In genomic region chr14:106764968-106765369, GRCh38 we compare ENCODE assay signal across 8 cellular contexts.
A peak's percentile ranks its signal among the peaks of the same experiment; 100 is the strongest.
DNase-seq lines count a peak whose midpoint lies in the region; ATAC-seq, FAIRE-seq and TF ChIP-seq lines count a peak whose summit lies in the region.
"Not testable (repeated sequence)": the region's sequence is repeated elsewhere in the genome, so short reads cannot be mapped to it uniquely, and the experiment has no call there.

No MANE protein-coding gene starts in this region.

- H3K4me3 Mint-ChIP-seq in Calu3 (ENCODE audit: low read depth, unreplicated experiment); activated T-cell treated with anti-CD3 and anti-CD28 coated beads, Interleukin-2, amount 50 U/mL, for 4 hours: not testable (repeated sequence)

- H3K4me3 ChIP-seq in OCI-LY7 (ENCODE audit: low read depth, low read length, poor library complexity, severe bottlenecking); left lung: not testable (repeated sequence)

- POLR2A ChIA-PET in OCI-LY7 (lab: Charles Lee) = not testable (repeated sequence)

- not testable (repeated sequence) for H3K79me2 ChIP-seq in OCI-LY7 (ENCODE audit: insufficient read depth, low read depth, low read length)

- not testable (repeated sequence) for H3K27me3 Mint-ChIP-seq in Calu3 (ENCODE audit: unreplicated experiment); activated T-cell treated with anti-CD3 and anti-CD28 coated beads, Interleukin-2, amount 50 U/mL, for 4 hours (ENCODE audit: low read depth)

- not testable (repeated sequence) for H3K4me2 ChIP-seq in OCI-LY7 (ENCODE audit: low read length)

- H3K36me3 Mint-ChIP-seq in Calu3 (ENCODE audit: insufficient read depth, unreplicated experiment); activated T-cell treated with anti-CD3 and anti-CD28 coated beads, Interleukin-2, amount 50 U/mL, for 4 hours (ENCODE audit: insufficient read depth): not testable (repeated sequence)

- H2AFZ ChIP-seq in OCI-LY7 (ENCODE audit: low read length) = not testable (repeated sequence)

- ATAC-seq in GM19351 (IDR thresholded peaks at IDR 0.05; ENCODE audit: unreplicated experiment) = peak; percentile 63
- ATAC-seq in HG03175 (IDR thresholded peaks at IDR 0.05; ENCODE audit: unreplicated experiment) = peak; percentile 66
- peak; percentile 88 to 92 for ATAC-seq in activated T-cell treated with anti-CD3 and anti-CD28 coated beads, Interleukin-2, amount 50 U/mL, for 4 hours
- ATAC-seq in left lung = peak; percentile 95
- peak; percentile 71 for ATAC-seq in stimulated activated naive CD8-positive, alpha-beta T cell treated with anti-CD3 and anti-CD28 coated beads, Interleukin-15, Interleukin-2, amounts not matched to agents 100 U/mL and 50 U/mL, for 24 hours

- not testable (repeated sequence) for H3K9me2 ChIP-seq in OCI-LY7 (ENCODE audit: insufficient read depth, low read length)

- intact Hi-C loops in Calu3 (cut with micrococcal nuclease; ENCODE audit: unreplicated experiment); OCI-LY7 (cut with micrococcal nuclease; ENCODE audit: unreplicated experiment); left lung (cut with DNase I): not testable (repeated sequence)

- H3K9me3 Mint-ChIP-seq in Calu3 (ENCODE audit: low read depth, unreplicated experiment); activated T-cell treated with anti-CD3 and anti-CD28 coated beads, Interleukin-2, amount 50 U/mL, for 4 hours: not testable (repeated sequence)

- not testable (repeated sequence) for DNase-seq in Calu3; left lung; stimulated activated naive CD8-positive, alpha-beta T cell treated with anti-CD3 and anti-CD28 coated beads, Interleukin-15, Interleukin-2, amounts not matched to agents 100 U/mL and 50 U/mL, for 24 hours
- DNase-seq in OCI-LY7 (ENCODE audit: low spot score) = peak; percentile 36
- peak; percentile 22 for DNase-seq in activated T-cell treated with anti-CD3 and anti-CD28 coated beads, Interleukin-2, amount 50 U/mL, for 4 hours

- TF ChIP-seq CTCF in Calu3 (IDR thresholded peaks at IDR 0.05; ENCODE audit: unreplicated experiment) (peak; percentile 23), OCI-LY7 (conservative IDR thresholded peaks at IDR 0.05; ENCODE audit: low read length) (peak; percentile 76), left lung (IDR thresholded peaks at IDR 0.05) (peak; percentile 41 to 42)

- not testable (repeated sequence) for BruUV-seq in Calu3 (replicated peaks; lab: Mats Ljungman, UMichigan); OCI-LY7 (replicated peaks; lab: Mats Ljungman, UMichigan)

- H3K36me3 ChIP-seq in OCI-LY7 (ENCODE audit: insufficient read depth, low read length); left lung: not testable (repeated sequence)

- H3K9me3 ChIP-seq in OCI-LY7 (ENCODE audit: low read length); left lung: not testable (repeated sequence)

- H3K4me1 Mint-ChIP-seq in Calu3 (ENCODE audit: low read depth, unreplicated experiment) = not testable (repeated sequence)
- peaks cover 33% of the 10 kb centered on the region for H3K4me1 Mint-ChIP-seq in activated T-cell treated with anti-CD3 and anti-CD28 coated beads, Interleukin-2, amount 50 U/mL, for 4 hours (ENCODE audit: low read depth)

- peak; percentile 91 for FAIRE-seq in endometrium (lab: Jason Lieb, UNC)

- not testable (repeated sequence) for H3K27me3 ChIP-seq in left lung

- CTCF ChIA-PET in Calu3 (lab: Charles Lee); OCI-LY7 (lab: Charles Lee; ENCODE audit: unreplicated experiment): not testable (repeated sequence)

- not testable (repeated sequence) for H4K20me1 ChIP-seq in OCI-LY7 (ENCODE audit: insufficient read depth, low read length)

- peaks cover 55% of the 10 kb centered on the region for H3K4me1 ChIP-seq in OCI-LY7 (ENCODE audit: insufficient read depth, low read length, poor library complexity, severe bottlenecking)
- not testable (repeated sequence) for H3K4me1 ChIP-seq in left lung

- H3K27ac ChIP-seq in OCI-LY7 (ENCODE audit: low read depth, low read length, poor library complexity, severe bottlenecking); left lung: not testable (repeated sequence)

- not testable (repeated sequence) for H3K27ac Mint-ChIP-seq in Calu3 (ENCODE audit: unreplicated experiment)

Comparison
In these comparisons a context has a peak if more than half of its experiments do, and no peak if none do; other contexts are left out.
1. CTCF ChIP-seq: peak in every context shown above with its lines; median percentile 76 in OCI-LY7; 42 in left lung; 23 in Calu3.